ENCODE assay signal across 14 cellular contexts in genomic region chr19:898663-899062, GRCh38. TPM values are rescaled to one million over a fixed set of nuclear protein-coding genes. Genes with fewer than 3 reads are reported as not detected.
A peak's percentile ranks its signal among the peaks of the same experiment; 100 is the strongest.
DNase-seq lines count a peak whose midpoint lies in the region; ATAC-seq, FAIRE-seq and TF ChIP-seq lines count a peak whose summit lies in the region.
"Had no signal": no experiment of that assay in that cellular context is flagged by ENCODE, and none has a peak within 500 bp of the region (broad histone marks: within the 10 kb centered on the region; RNA-seq: fewer than 3 reads in every experiment).

No MANE protein-coding gene starts in this region.

- H3K9me3 ChIP-seq in HepG2 (ENCODE audit: low read length) (no peaks in the 10 kb centered on the region), right lobe of liver (no peaks in the 10 kb centered on the region), suprapubic skin (no peaks in the 10 kb centered on the region)

- no peak for ATAC-seq in HepG2
- ATAC-seq in right lobe of liver: no peak
- ATAC-seq: natural killer cell, Panc1 had no signal

- FAIRE-seq in HepG2 (lab: Jason Lieb, UNC): no peak

- H3K27ac ChIP-seq in HepG2 (ENCODE audit: extremely low read length, insufficient read depth, low read length): no peak overlapping the region
- H3K27ac ChIP-seq in right lobe of liver: no peak overlapping the region
- peak overlapping the region; percentile 65 for H3K27ac ChIP-seq in cingulate gyrus (ENCODE audit: low read depth, low read length)
- H3K27ac ChIP-seq in suprapubic skin: no peak overlapping the region
- H3K27ac ChIP-seq: KMS-11, WERI-Rb-1 had no signal

- intact Hi-C loops in HepG2 (cut with micrococcal nuclease; ENCODE audit: unreplicated experiment) (no loop called here), right lobe of liver (cut with DNase I) (no loop called here)

- no peak for TF ChIP-seq POLR2A in HepG2 (IDR thresholded peaks at IDR 0.05; ENCODE audit: insufficient read depth in 1 of 2, low read depth in 2 of 2, low read length in 2 of 2)
- no peak for TF ChIP-seq POLR2A in right lobe of liver (IDR thresholded peaks at IDR 0.05)
- no peak for TF ChIP-seq POLR2A in suprapubic skin (IDR thresholded peaks at IDR 0.05)

- H3K4me3 ChIP-seq in HepG2 (replicated peaks in 1 of 3; ENCODE audit: insufficient read depth in 1 of 3, low read depth in 2 of 3, low read length in 3 of 3) (no peak overlapping the region), right lobe of liver (no peak overlapping the region), suprapubic skin (no peak overlapping the region)

- H4K20me1 ChIP-seq in HepG2 (ENCODE audit: insufficient read depth, low read length): no peaks in the 10 kb centered on the region

- TF ChIP-seq EP300 in HepG2 (IDR thresholded peaks at IDR 0.05; ENCODE audit: low read depth in 2 of 2, low read length in 2 of 2) (no peak), HepG2 (CRISPR knock-in tag; IDR thresholded peaks at IDR 0.05; ENCODE audit: borderline replicate concordance) (no peak), suprapubic skin (IDR thresholded peaks at IDR 0.05) (no peak)

- H3K4me1 ChIP-seq in HepG2 (ENCODE audit: insufficient read depth, low read length) (no peaks in the 10 kb centered on the region), right lobe of liver (peaks cover 0 to 11% (median 0%) of the 10 kb centered on the region in 4 donors), suprapubic skin (peaks cover 7% of the 10 kb centered on the region)

- H3K27me3 ChIP-seq in HepG2 (ENCODE audit: control insufficient read depth in 1 of 2, insufficient read depth in 2 of 2, low read length in 2 of 2) (no peaks in the 10 kb centered on the region), right lobe of liver (no peaks in the 10 kb centered on the region), suprapubic skin (no peaks in the 10 kb centered on the region)

- H3K9ac ChIP-seq in HepG2 (ENCODE audit: insufficient read depth, low read depth, low read length): no peak overlapping the region
- H3K9ac ChIP-seq: KMS-11 had no signal

- TF ChIP-seq RAD21 in HepG2 (CRISPR knock-in tag; IDR thresholded peaks at IDR 0.05): no peak

- no peak overlapping the region for H3K4me2 ChIP-seq in HepG2 (ENCODE audit: low read depth, low read length)
- H3K4me2 ChIP-seq: KMS-11 had no signal

- no TSS peak for BruUV-seq in HepG2 (replicated peaks; lab: Mats Ljungman, UMichigan)

- DNase-seq in HepG2 (ENCODE audit: low spot score) (no peak), right lobe of liver (no peak), NCI-H2227 (lab: John Stamatoyannopoulos, UW; ENCODE audit: unreplicated experiment) (peak; percentile 81), superior temporal gyrus (ENCODE audit: extremely low spot score) (peak; percentile 54), GM13976 (ENCODE audit: low spot score) (no peak), DMS79 treated with DMSO at 0.1 percent for 48 hours (lab: John Stamatoyannopoulos, UW) (no peak), suprapubic skin (ENCODE audit: low spot score in 2 of 2) (no peak)
- DNase-seq: natural killer cell, WERI-Rb-1 had no signal

- no peak overlapping the region for H2AFZ ChIP-seq in HepG2 (ENCODE audit: low read length)

- H3K79me2 ChIP-seq in HepG2 (ENCODE audit: insufficient read depth, low read length): no peaks in the 10 kb centered on the region

- 96% methylated on average over 18 of the region's 20 CpGs for WGBS in HepG2 (ENCODE audit: low lambda C conversion rate)
- WGBS in right lobe of liver (ENCODE audit: insufficient coverage, low coverage, low lambda C conversion rate, missing lambda C conversion rate): 94% methylated on average over 2 of the region's 20 CpGs
- WGBS in suprapubic skin: 89% methylated on average over 8 of the region's 20 CpGs

- H3K36me3 ChIP-seq in HepG2 (replicated peaks in 1 of 2; ENCODE audit: control insufficient read depth in 1 of 2, insufficient read depth in 2 of 2, low read length in 2 of 2) (peaks cover 6 to 15% of the 10 kb centered on the region in 2 experiments; a peak in 4 of 5 replicates), right lobe of liver (peaks cover 0 to 6% (median 0%) of the 10 kb centered on the region in 4 donors), suprapubic skin (peaks cover 21% of the 10 kb centered on the region)

- POLR2A ChIA-PET in HepG2 (lab: Yijun Ruan, JAX): interaction anchor here (0.8 kb wide), 1 partner anchor 11 kb away, joined by 4 read pairs; no protein-coding TSS in a partner anchor

- TF ChIP-seq CTCF in HepG2 (CRISPR knock-in tag; IDR thresholded peaks at IDR 0.05) (no peak), right lobe of liver (IDR thresholded peaks at IDR 0.05) (no peak), GM13976 (IDR thresholded peaks at IDR 0.05; ENCODE audit: borderline replicate concordance, control extremely low read depth, extremely low read depth, insufficient read depth, missing control alignments) (no peak), suprapubic skin (IDR thresholded peaks at IDR 0.05) (no peak)

- CTCF ChIA-PET in HepG2 (lab: Yijun Ruan, JAX; ENCODE audit: low intra/inter-chr PET ratio, low total read pairs): no interaction called here

- in situ Hi-C loops in HepG2 (cut with HindIII; ENCODE audit: extremely low pct_ligation_motif_present, low pct_unique_long_range_greater_than_20kb) (no loop called here), GM13976 (cut with MboI; ENCODE audit: low sequenced_read_pairs, unreplicated experiment) (no loop called here)

RNA-seq across cellular contexts. Expression of gene RNU6-9, which starts 5.4 kb away (rescaled TPM):
- under 0.01 TPM in 1 of 2 replicates, not detected in the other for total RNA-seq in HepG2 (2016; rRNA removed; fragmentation: Illumina TruSeq; extraction: Trizol)
- under 0.01 TPM in 2 replicates for total RNA-seq in HepG2 (2016; cell fraction: cytosol; rRNA removed; fragmentation: Illumina TruSeq; extraction: Trizol; ENCODE audit: low read depth)
- under 0.01 TPM in 1 of 2 replicates, not detected in the other for total RNA-seq in HepG2 (2016; cell fraction: insoluble cytoplasmic fraction; rRNA removed; fragmentation: Illumina TruSeq; extraction: Trizol)
- under 0.01 TPM in 1 of 2 replicates, not detected in the other for total RNA-seq in HepG2 (2016; cell fraction: membrane; rRNA removed; fragmentation: Illumina TruSeq; extraction: Trizol)
- total RNA-seq in HepG2 (2016; cell fraction: nucleus; rRNA removed; fragmentation: Illumina TruSeq; extraction: Trizol): not detected in 2 replicates
- polyA plus RNA-seq in HepG2 (2011; rRNA removed): not detected in 2 replicates
- polyA plus RNA-seq in HepG2 (2011; cell fraction: cytosol; rRNA removed): not detected in 2 replicates
- not detected in 2 replicates for polyA plus RNA-seq in HepG2 (2011; cell fraction: nucleus; rRNA removed)
- not detected in 2 replicates for polyA plus RNA-seq in HepG2 (2012)
- not detected in 2 replicates for polyA plus RNA-seq in HepG2 (2016; cell fraction: cytosol; fragmentation: Illumina TruSeq; extraction: Trizol; ENCODE audit: low read depth)
- polyA plus RNA-seq in HepG2 (2016; cell fraction: insoluble cytoplasmic fraction; fragmentation: Illumina TruSeq; extraction: Trizol; ENCODE audit: low read depth): not detected in 2 replicates
- polyA plus RNA-seq in HepG2 (2016; cell fraction: membrane; fragmentation: Illumina TruSeq; extraction: Trizol; ENCODE audit: low read depth): not detected in 2 replicates
- polyA plus RNA-seq in HepG2 (2016; cell fraction: nucleus; fragmentation: Illumina TruSeq; extraction: Trizol; ENCODE audit: insufficient read depth, low read depth): not detected in 2 replicates
- polyA minus RNA-seq in HepG2 (2011; rRNA and poly(A)+ RNA removed; ENCODE audit: low replicate concordance): under 0.01 TPM in 1 of 2 replicates, not detected in the other
- polyA minus RNA-seq in HepG2 (2011; cell fraction: cytosol; rRNA and poly(A)+ RNA removed): under 0.01 TPM in 1 of 2 replicates, not detected in the other
- polyA minus RNA-seq in HepG2 (2011; cell fraction: nucleus; rRNA and poly(A)+ RNA removed): not detected in 2 replicates
- not detected for total RNA-seq in right lobe of liver
- not detected for total RNA-seq in suprapubic skin
- total RNA-seq: activated naive CD4-positive, alpha-beta T cell treated with anti-CD3 and anti-CD28 coated beads, Interleukin-2, amount 50 U/mL, for 72 hours; epithelial cell of proximal tubule; natural killer cell had no signal

RNA-seq across cellular contexts. Expression of gene MED16, which starts 5.7 kb away (rescaled TPM):
- 14.8 and 18.4 TPM in 2 replicates for total RNA-seq in HepG2 (2016; rRNA removed; fragmentation: Illumina TruSeq; extraction: Trizol)
- 6.4 and 6.7 TPM in 2 replicates for total RNA-seq in HepG2 (2016; cell fraction: cytosol; rRNA removed; fragmentation: Illumina TruSeq; extraction: Trizol; ENCODE audit: low read depth)
- total RNA-seq in HepG2 (2016; cell fraction: insoluble cytoplasmic fraction; rRNA removed; fragmentation: Illumina TruSeq; extraction: Trizol): 14.0 and 16.4 TPM in 2 replicates
- total RNA-seq in HepG2 (2016; cell fraction: membrane; rRNA removed; fragmentation: Illumina TruSeq; extraction: Trizol): 12.3 and 14.3 TPM in 2 replicates
- total RNA-seq in HepG2 (2016; cell fraction: nucleus; rRNA removed; fragmentation: Illumina TruSeq; extraction: Trizol): 11.3 and 13.2 TPM in 2 replicates
- 13.3 and 16.9 TPM in 2 replicates for polyA plus RNA-seq in HepG2 (2011; rRNA removed)
- 17.9 and 30.0 TPM in 2 replicates for polyA plus RNA-seq in HepG2 (2011; cell fraction: cytosol; rRNA removed)
- polyA plus RNA-seq in HepG2 (2011; cell fraction: nucleus; rRNA removed): 45.6 and 56.5 TPM in 2 replicates
- polyA plus RNA-seq in HepG2 (2012): 19.2 and 24.7 TPM in 2 replicates
- 7.2 and 8.1 TPM in 2 replicates for polyA plus RNA-seq in HepG2 (2016; cell fraction: cytosol; fragmentation: Illumina TruSeq; extraction: Trizol; ENCODE audit: low read depth)
- 21.8 and 29.1 TPM in 2 replicates for polyA plus RNA-seq in HepG2 (2016; cell fraction: insoluble cytoplasmic fraction; fragmentation: Illumina TruSeq; extraction: Trizol; ENCODE audit: low read depth)
- 15.5 and 16.0 TPM in 2 replicates for polyA plus RNA-seq in HepG2 (2016; cell fraction: membrane; fragmentation: Illumina TruSeq; extraction: Trizol; ENCODE audit: low read depth)
- polyA plus RNA-seq in HepG2 (2016; cell fraction: nucleus; fragmentation: Illumina TruSeq; extraction: Trizol; ENCODE audit: insufficient read depth, low read depth): 24.9 and 32.1 TPM in 2 replicates
- 17.7 and 77.2 TPM in 2 replicates for polyA minus RNA-seq in HepG2 (2011; rRNA and poly(A)+ RNA removed; ENCODE audit: low replicate concordance)
- 45.1 and 51.0 TPM in 2 replicates for polyA minus RNA-seq in HepG2 (2011; cell fraction: cytosol; rRNA and poly(A)+ RNA removed)
- polyA minus RNA-seq in HepG2 (2011; cell fraction: nucleus; rRNA and poly(A)+ RNA removed): 14.5 and 15.0 TPM in 2 replicates
- 10 to 100 TPM; 32.0 to 35.7 (median 33.3) TPM for total RNA-seq in right lobe of liver
- total RNA-seq in suprapubic skin: 10 to 100 TPM; 45.1 to 63.9 (median 57.0) TPM

RNA-seq across cellular contexts. Expression of gene R3HDM4, which starts 14.4 kb away (rescaled TPM):
- total RNA-seq in HepG2 (2016; rRNA removed; fragmentation: Illumina TruSeq; extraction: Trizol): 21.8 and 26.2 TPM in 2 replicates
- total RNA-seq in HepG2 (2016; cell fraction: cytosol; rRNA removed; fragmentation: Illumina TruSeq; extraction: Trizol; ENCODE audit: low read depth): 17.5 and 31.0 TPM in 2 replicates
- 22.0 and 24.7 TPM in 2 replicates for total RNA-seq in HepG2 (2016; cell fraction: insoluble cytoplasmic fraction; rRNA removed; fragmentation: Illumina TruSeq; extraction: Trizol)
- 29.7 and 34.2 TPM in 2 replicates for total RNA-seq in HepG2 (2016; cell fraction: membrane; rRNA removed; fragmentation: Illumina TruSeq; extraction: Trizol)
- total RNA-seq in HepG2 (2016; cell fraction: nucleus; rRNA removed; fragmentation: Illumina TruSeq; extraction: Trizol): 16.4 and 18.7 TPM in 2 replicates
- polyA plus RNA-seq in HepG2 (2011; rRNA removed): 26.9 and 40.4 TPM in 2 replicates
- polyA plus RNA-seq in HepG2 (2011; cell fraction: cytosol; rRNA removed): 30.7 and 39.0 TPM in 2 replicates
- 57.8 and 68.0 TPM in 2 replicates for polyA plus RNA-seq in HepG2 (2011; cell fraction: nucleus; rRNA removed)
- 22.6 and 31.3 TPM in 2 replicates for polyA plus RNA-seq in HepG2 (2012)
- 24.5 and 25.3 TPM in 2 replicates for polyA plus RNA-seq in HepG2 (2016; cell fraction: cytosol; fragmentation: Illumina TruSeq; extraction: Trizol; ENCODE audit: low read depth)
- polyA plus RNA-seq in HepG2 (2016; cell fraction: insoluble cytoplasmic fraction; fragmentation: Illumina TruSeq; extraction: Trizol; ENCODE audit: low read depth): 39.3 and 43.4 TPM in 2 replicates
- 44.4 and 45.0 TPM in 2 replicates for polyA plus RNA-seq in HepG2 (2016; cell fraction: membrane; fragmentation: Illumina TruSeq; extraction: Trizol; ENCODE audit: low read depth)
- polyA plus RNA-seq in HepG2 (2016; cell fraction: nucleus; fragmentation: Illumina TruSeq; extraction: Trizol; ENCODE audit: insufficient read depth, low read depth): 58.7 and 76.5 TPM in 2 replicates
- polyA minus RNA-seq in HepG2 (2011; rRNA and poly(A)+ RNA removed; ENCODE audit: low replicate concordance): 15.6 and 40.4 TPM in 2 replicates
- polyA minus RNA-seq in HepG2 (2011; cell fraction: cytosol; rRNA and poly(A)+ RNA removed): 11.7 and 15.6 TPM in 2 replicates
- polyA minus RNA-seq in HepG2 (2011; cell fraction: nucleus; rRNA and poly(A)+ RNA removed): 8.1 and 9.8 TPM in 2 replicates
- total RNA-seq in right lobe of liver: 10 to 100 TPM; 14.5 to 28.2 (median 20.5) TPM
- 10 to 100 TPM; 41.3 to 58.3 (median 51.2) TPM for total RNA-seq in suprapubic skin

RNA-seq across cellular contexts. Expression of gene KISS1R, which starts 18.5 kb away (rescaled TPM):
- 3.9 and 10.2 TPM in 2 replicates for total RNA-seq in HepG2 (2016; rRNA removed; fragmentation: Illumina TruSeq; extraction: Trizol)
- total RNA-seq in HepG2 (2016; cell fraction: cytosol; rRNA removed; fragmentation: Illumina TruSeq; extraction: Trizol; ENCODE audit: low read depth): 4.7 and 5.1 TPM in 2 replicates
- total RNA-seq in HepG2 (2016; cell fraction: insoluble cytoplasmic fraction; rRNA removed; fragmentation: Illumina TruSeq; extraction: Trizol): 3.2 and 9.6 TPM in 2 replicates
- total RNA-seq in HepG2 (2016; cell fraction: membrane; rRNA removed; fragmentation: Illumina TruSeq; extraction: Trizol): 7.1 and 8.6 TPM in 2 replicates
- total RNA-seq in HepG2 (2016; cell fraction: nucleus; rRNA removed; fragmentation: Illumina TruSeq; extraction: Trizol): 8.2 and 8.4 TPM in 2 replicates
- 1.1 and 1.5 TPM in 2 replicates for polyA plus RNA-seq in HepG2 (2011; rRNA removed)
- 1.6 and 3.0 TPM in 2 replicates for polyA plus RNA-seq in HepG2 (2011; cell fraction: cytosol; rRNA removed)
- 10.4 and 11.9 TPM in 2 replicates for polyA plus RNA-seq in HepG2 (2011; cell fraction: nucleus; rRNA removed)
- polyA plus RNA-seq in HepG2 (2012): 2.8 and 4.0 TPM in 2 replicates
- polyA plus RNA-seq in HepG2 (2016; cell fraction: cytosol; fragmentation: Illumina TruSeq; extraction: Trizol; ENCODE audit: low read depth): 3.6 and 4.4 TPM in 2 replicates
- polyA plus RNA-seq in HepG2 (2016; cell fraction: insoluble cytoplasmic fraction; fragmentation: Illumina TruSeq; extraction: Trizol; ENCODE audit: low read depth): 4.2 and 5.9 TPM in 2 replicates
- 4.5 and 6.0 TPM in 2 replicates for polyA plus RNA-seq in HepG2 (2016; cell fraction: membrane; fragmentation: Illumina TruSeq; extraction: Trizol; ENCODE audit: low read depth)
- 15.3 and 19.1 TPM in 2 replicates for polyA plus RNA-seq in HepG2 (2016; cell fraction: nucleus; fragmentation: Illumina TruSeq; extraction: Trizol; ENCODE audit: insufficient read depth, low read depth)
- polyA minus RNA-seq in HepG2 (2011; rRNA and poly(A)+ RNA removed; ENCODE audit: low replicate concordance): 5.9 TPM in 1 of 2 replicates, not detected in the other
- polyA minus RNA-seq in HepG2 (2011; cell fraction: cytosol; rRNA and poly(A)+ RNA removed): 2.4 and 3.7 TPM in 2 replicates
- 0.50 and 0.77 TPM in 2 replicates for polyA minus RNA-seq in HepG2 (2011; cell fraction: nucleus; rRNA and poly(A)+ RNA removed)
- total RNA-seq in right lobe of liver: under 1 TPM in 1 of 6 experiments, not detected in 5; 0.47 TPM
- total RNA-seq in suprapubic skin: under 1 TPM in 1 of 4 donors, not detected in 3; 0.29 TPM

RNA-seq across cellular contexts. Expression of gene ARID3A, which starts 27.2 kb away (rescaled TPM):
- total RNA-seq in HepG2 (2016; rRNA removed; fragmentation: Illumina TruSeq; extraction: Trizol) (53.8 and 71.3 TPM in 2 replicates), right lobe of liver (1 to 10 TPM in 5 of 6 experiments, under 1 TPM in 1; 0.74 to 5.3 (median 1.9) TPM), suprapubic skin (1 to 10 TPM; 4.7 to 7.5 (median 6.1) TPM)
- total RNA-seq in HepG2 (2016; cell fraction: cytosol; rRNA removed; fragmentation: Illumina TruSeq; extraction: Trizol; ENCODE audit: low read depth): 26.5 and 31.5 TPM in 2 replicates
- total RNA-seq in HepG2 (2016; cell fraction: insoluble cytoplasmic fraction; rRNA removed; fragmentation: Illumina TruSeq; extraction: Trizol): 41.5 and 68.9 TPM in 2 replicates
- total RNA-seq in HepG2 (2016; cell fraction: membrane; rRNA removed; fragmentation: Illumina TruSeq; extraction: Trizol): 56.8 and 62.2 TPM in 2 replicates
- total RNA-seq in HepG2 (2016; cell fraction: nucleus; rRNA removed; fragmentation: Illumina TruSeq; extraction: Trizol): 35.6 and 47.1 TPM in 2 replicates
- polyA plus RNA-seq in HepG2 (2011; rRNA removed): 77.9 and 102 TPM in 2 replicates
- 44.7 and 68.0 TPM in 2 replicates for polyA plus RNA-seq in HepG2 (2011; cell fraction: cytosol; rRNA removed)
- 150 and 160 TPM in 2 replicates for polyA plus RNA-seq in HepG2 (2011; cell fraction: nucleus; rRNA removed)
- polyA plus RNA-seq in HepG2 (2012): 78.6 and 99.3 TPM in 2 replicates
- polyA plus RNA-seq in HepG2 (2016; cell fraction: cytosol; fragmentation: Illumina TruSeq; extraction: Trizol; ENCODE audit: low read depth): 31.0 and 31.3 TPM in 2 replicates
- polyA plus RNA-seq in HepG2 (2016; cell fraction: insoluble cytoplasmic fraction; fragmentation: Illumina TruSeq; extraction: Trizol; ENCODE audit: low read depth): 58.1 and 70.4 TPM in 2 replicates
- polyA plus RNA-seq in HepG2 (2016; cell fraction: membrane; fragmentation: Illumina TruSeq; extraction: Trizol; ENCODE audit: low read depth): 47.1 and 58.2 TPM in 2 replicates
- 76.0 and 89.6 TPM in 2 replicates for polyA plus RNA-seq in HepG2 (2016; cell fraction: nucleus; fragmentation: Illumina TruSeq; extraction: Trizol; ENCODE audit: insufficient read depth, low read depth)
- 15.5 and 299 TPM in 2 replicates for polyA minus RNA-seq in HepG2 (2011; rRNA and poly(A)+ RNA removed; ENCODE audit: low replicate concordance)
- 163 and 199 TPM in 2 replicates for polyA minus RNA-seq in HepG2 (2011; cell fraction: cytosol; rRNA and poly(A)+ RNA removed)
- polyA minus RNA-seq in HepG2 (2011; cell fraction: nucleus; rRNA and poly(A)+ RNA removed): 48.5 and 77.1 TPM in 2 replicates

Comparison
In these comparisons a context has a peak if more than half of its experiments do, and no peak if none do; other contexts are left out.
1. DNase-seq: peak in NCI-H2227 (single experiment) and superior temporal gyrus (single experiment); none in HepG2 (single experiment), right lobe of liver (0 of 3), GM13976 (single experiment), DMS79 treated with DMSO at 0.1 percent for 48 hours (single experiment) and suprapubic skin (0 of 2).